Comparison of ENCODE assay signal across 8 cellular contexts in the genomic region with DNA sequence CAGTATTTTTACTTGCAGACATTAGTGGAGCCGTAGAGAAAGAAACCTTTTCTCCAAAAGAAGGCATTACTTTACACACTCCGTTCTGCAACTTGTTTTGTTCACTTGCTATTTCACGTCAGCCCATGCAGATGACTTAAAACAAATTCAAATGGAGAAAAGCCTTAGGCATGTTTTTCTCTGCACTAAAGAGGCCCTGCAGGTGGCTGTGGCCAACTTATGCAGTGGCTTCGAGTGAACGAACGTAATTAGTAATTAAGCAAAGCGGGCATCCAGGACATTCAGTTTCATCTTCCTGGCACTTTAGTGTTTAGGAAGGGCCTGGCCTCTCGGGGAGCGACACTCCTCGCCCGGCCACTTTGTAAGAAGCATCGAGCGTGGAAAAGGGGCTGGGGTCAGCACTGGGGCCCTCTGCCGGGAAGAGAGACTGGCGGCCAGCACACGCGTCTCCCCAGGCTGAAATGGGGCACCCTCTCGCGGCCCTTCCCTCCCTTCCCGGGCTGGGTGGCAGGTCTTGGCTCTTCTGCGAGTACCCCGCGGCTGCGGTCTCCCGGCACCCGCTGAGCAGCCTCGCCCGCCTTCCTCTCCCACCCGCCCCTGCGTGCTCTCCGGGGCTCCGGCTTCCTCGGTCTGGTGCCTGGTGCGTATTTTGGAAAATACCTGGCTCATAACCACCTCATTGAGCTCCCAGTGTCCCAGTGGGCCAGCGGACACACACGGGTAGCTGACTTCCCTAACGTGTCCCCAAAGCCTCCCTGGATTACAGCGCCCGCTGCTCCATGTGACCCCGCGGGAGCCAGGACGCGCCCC. TPM values are rescaled to one million over a fixed set of nuclear protein-coding genes. Genes with fewer than 3 reads are reported as not detected.
DNase-seq lines count a peak whose midpoint lies in the region; ATAC-seq and TF ChIP-seq lines count a peak whose summit lies in the region.

No MANE protein-coding gene starts in this region.

- ATAC-seq in HCT116 = peak; percentile 49
- ATAC-seq in stimulated activated naive CD8-positive, alpha-beta T cell treated with anti-CD3 and anti-CD28 coated beads, Interleukin-15, Interleukin-2, amounts not matched to agents 100 U/mL and 50 U/mL, for 24 hours = peak; percentile 41

- peak overlapping the region; percentile 95 for H3K27ac ChIP-seq in HCT116 (ENCODE audit: low read depth, low read length)
- peak overlapping the region; percentile 94 for H3K27ac ChIP-seq in MM.1S (ENCODE audit: low read length)
- peak overlapping the region; percentile 87 for H3K27ac ChIP-seq in mesendoderm (ENCODE audit: low read depth, low read length)

- RAD21 ChIA-PET in HCT116 (lab: Charles Lee; ENCODE audit: low non-redundant PET in 1 of 2, low total read pairs in 2 of 2, uncharacterized antibody in 2 of 2, unreplicated experiment in 2 of 2) = no interaction called here

- peak overlapping the region; percentile 86 for H2AFZ ChIP-seq in HCT116 (ENCODE audit: low read depth, low read length, poor library complexity, severe bottlenecking)
- peak overlapping the region; percentile 75 for H2AFZ ChIP-seq in MM.1S (ENCODE audit: low read length)

- H3K9ac ChIP-seq in HCT116 (ENCODE audit: low read length) (peak overlapping the region; percentile 81), MM.1S (ENCODE audit: low read length) (peak overlapping the region; percentile 88), mesendoderm (ENCODE audit: low read length) (peak overlapping the region; percentile 87)

- BruUV-seq in HCT116 (replicated peaks; lab: Mats Ljungman, UMichigan) = TSS peak; percentile 77

- CTCF ChIA-PET in HCT116 (lab: Charles Lee) = interaction anchor here (0.8 kb wide), 1 partner anchor 11 kb away, joined by 3 read pairs; no protein-coding TSS in a partner anchor

- POLR2A ChIA-PET in HCT116 (lab: Charles Lee) = no interaction called here

- intact Hi-C loops in HCT116 (cut with micrococcal nuclease) = no loop called here

- H3K4me3 ChIP-seq in HCT116 (replicated peaks in 1 of 2; ENCODE audit: low read depth in 1 of 2, low read length in 2 of 2) (peak overlapping the region; percentile 74 to 82), MM.1S (ENCODE audit: low read length) (peak overlapping the region; percentile 86), mesendoderm (ENCODE audit: low read length) (peak overlapping the region; percentile 72)

- H3K9me3 ChIP-seq in HCT116 (ENCODE audit: control insufficient read depth in 1 of 2, insufficient read depth in 1 of 2, low read depth in 1 of 2, low read length in 2 of 2) (no peaks in the 10 kb centered on the region), MM.1S (replicated peaks; ENCODE audit: insufficient read depth, low read length) (no peaks in the 10 kb centered on the region)

- H3K23ac ChIP-seq in mesendoderm (ENCODE audit: low read length) = no peak overlapping the region

- no peak overlapping the region for H4K8ac ChIP-seq in mesendoderm (ENCODE audit: low read depth, low read length)

- H3K4ac ChIP-seq in mesendoderm (ENCODE audit: low read depth, low read length) = no peak overlapping the region

- no peak overlapping the region for H4K5ac ChIP-seq in mesendoderm (ENCODE audit: low read length)

- H3K79me2 ChIP-seq in HCT116 (ENCODE audit: insufficient read depth, low read length) = peaks cover 7% of the 10 kb centered on the region
- no peaks in the 10 kb centered on the region for H3K79me2 ChIP-seq in MM.1S (ENCODE audit: low read length)
- no peaks in the 10 kb centered on the region for H3K79me2 ChIP-seq in mesendoderm (ENCODE audit: control insufficient read depth, insufficient read depth, low read length)

- no peak for TF ChIP-seq CTCF in HCT116 (IDR thresholded peaks at IDR 0.05 in 2 of 3, conservative IDR thresholded peaks at IDR 0.05 in 1 of 3; ENCODE audit: borderline replicate concordance in 1 of 3, insufficient read depth in 1 of 3, low read depth in 2 of 3, low read length in 2 of 3)
- no peak; the same call in 1 of the 2 replicates for TF ChIP-seq CTCF in MM.1S (IDR thresholded peaks at IDR 0.05; ENCODE audit: low read length)

- peaks cover 24% of the 10 kb centered on the region for H3F3A ChIP-seq in MM.1S (ENCODE audit: insufficient read depth, low read length)

- no CpG with 5 or more reads among the region's 43 CpGs for WGBS in mesendoderm (ENCODE audit: extremely low coverage, insufficient coverage, low lambda C conversion rate)

- no peak for TF ChIP-seq RAD21 in HCT116 (IDR thresholded peaks at IDR 0.05; ENCODE audit: low read depth)

- no peak overlapping the region for H2AK5ac ChIP-seq in mesendoderm (ENCODE audit: low read length)

- H3K4me2 ChIP-seq in HCT116 (ENCODE audit: low read length) (peak overlapping the region; percentile 76), MM.1S (ENCODE audit: low read depth, low read length) (peak overlapping the region; percentile 87), mesendoderm (ENCODE audit: low read length) (peak overlapping the region; percentile 85)

- DNase-seq in DMS53 (lab: John Stamatoyannopoulos, UW) = peak; percentile 75
- no peak for DNase-seq in DMS53 treated with DMSO at 0.1 percent for 48 hours (lab: John Stamatoyannopoulos, UW; ENCODE audit: unreplicated experiment)
- no peak for DNase-seq in HCT116 (ENCODE audit: low read depth, low spot score)
- peak; percentile 73 for DNase-seq in MM.1S
- peak; percentile 26 to 54 for DNase-seq in activated CD4-positive, alpha-beta T cell treated with anti-CD3 and anti-CD28 coated beads for 4 hours
- peak; percentile 30 for DNase-seq in effector CD4-positive, alpha-beta T cell
- peak; percentile 33 for DNase-seq in mesendoderm
- DNase-seq in stimulated activated naive CD8-positive, alpha-beta T cell treated with anti-CD3 and anti-CD28 coated beads, Interleukin-15, Interleukin-2, amounts not matched to agents 100 U/mL and 50 U/mL, for 24 hours = peak; percentile 56

- no peaks in the 10 kb centered on the region for H3K36me3 ChIP-seq in HCT116 (ENCODE audit: control insufficient read depth in 1 of 2, insufficient read depth in 2 of 2, low read length in 2 of 2)
- H3K36me3 ChIP-seq in MM.1S (replicated peaks; ENCODE audit: insufficient read depth, low read length) = no peaks in the 10 kb centered on the region
- H3K36me3 ChIP-seq in mesendoderm (ENCODE audit: control insufficient read depth, insufficient read depth, low read length) = no peaks in the 10 kb centered on the region

- TF ChIP-seq POLR2A in HCT116 (IDR thresholded peaks at IDR 0.05; ENCODE audit: borderline replicate concordance, extremely low read depth, insufficient read depth, insufficient read length) = no peak

- H3K9me2 ChIP-seq in HCT116 (ENCODE audit: insufficient read depth) (no peaks in the 10 kb centered on the region), MM.1S (replicated peaks; ENCODE audit: insufficient read depth, low read length) (no peaks in the 10 kb centered on the region)

- H2BK5ac ChIP-seq in mesendoderm (ENCODE audit: low read length) = no peak overlapping the region

- H2BK120ac ChIP-seq in mesendoderm (ENCODE audit: low read depth, low read length) = no peak overlapping the region

- H3K56ac ChIP-seq in mesendoderm (ENCODE audit: low read length) = peak overlapping the region; percentile 96

- no peaks in the 10 kb centered on the region for H4K20me1 ChIP-seq in HCT116 (ENCODE audit: insufficient read depth)
- H4K20me1 ChIP-seq in MM.1S (ENCODE audit: insufficient read depth, low read length) = no peaks in the 10 kb centered on the region

- H3K27me3 ChIP-seq in HCT116 (ENCODE audit: insufficient read depth, low read length) (no peaks in the 10 kb centered on the region), MM.1S (replicated peaks; ENCODE audit: insufficient read depth, low read length) (no peaks in the 10 kb centered on the region), mesendoderm (ENCODE audit: insufficient read depth, low read length, poor library complexity) (no peaks in the 10 kb centered on the region)

- H3K4me1 ChIP-seq in HCT116 (ENCODE audit: control insufficient read depth in 1 of 2, insufficient read depth in 2 of 2, low read length in 2 of 2) = peaks cover 7 to 14% of the 10 kb centered on the region in 2 experiments; a peak in 3 of 4 replicates
- H3K4me1 ChIP-seq in MM.1S (ENCODE audit: low read length) = peaks cover 14% of the 10 kb centered on the region
- no peaks in the 10 kb centered on the region for H3K4me1 ChIP-seq in mesendoderm (ENCODE audit: control insufficient read depth, low read depth, low read length)

- no peaks in the 10 kb centered on the region for H3K79me1 ChIP-seq in mesendoderm (ENCODE audit: low read length)

- no peak overlapping the region for H2BK15ac ChIP-seq in mesendoderm (replicated peaks; ENCODE audit: low read depth)

- H3K18ac ChIP-seq in mesendoderm (ENCODE audit: low read length) = peak overlapping the region; percentile 82

TF ChIP-seq in HCT116, 20 proteins besides CTCF, POLR2A, EP300 and RAD21:
- TF ChIP-seq, protein P1, sequence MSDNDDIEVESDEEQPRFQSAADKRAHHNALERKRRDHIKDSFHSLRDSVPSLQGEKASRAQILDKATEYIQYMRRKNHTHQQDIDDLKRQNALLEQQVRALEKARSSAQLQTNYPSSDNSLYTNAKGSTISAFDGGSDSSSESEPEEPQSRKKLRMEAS (IDR thresholded peaks at IDR 0.05) = peak; percentile 76; the same call in 1 of the 2 replicates
- TF ChIP-seq FOSL1 (IDR thresholded peaks at IDR 0.05; ENCODE audit: low read depth) = no peak

RNA-seq across cellular contexts. Expression of a gene that starts 0.7 kb away (rescaled TPM):
- total RNA-seq in HCT116 (2021; ENCODE audit: unreplicated experiment) = 8.6 TPM
- polyA plus RNA-seq in HCT116 (2012) = 2.2 and 2.9 TPM in 2 replicates
- 0.53 TPM for polyA plus RNA-seq in mesendoderm (2013, experiment 1 of 2)
- 0.50 TPM for polyA plus RNA-seq in mesendoderm (2013, experiment 2 of 2)

RNA-seq across cellular contexts. Expression of a gene that starts 36.6 kb away (rescaled TPM):
- 0.10 TPM for total RNA-seq in HCT116 (2021; ENCODE audit: unreplicated experiment)
- polyA plus RNA-seq in HCT116 (2012) = 0.05 and 0.12 TPM in 2 replicates
- polyA plus RNA-seq in mesendoderm (2013, experiment 1 of 2) = 9.3 TPM
- 9.3 TPM for polyA plus RNA-seq in mesendoderm (2013, experiment 2 of 2)

Comparison
In these comparisons a context has a peak if more than half of its experiments do, and no peak if none do; other contexts are left out.
1. DNase-seq: peak in DMS53 (single experiment), MM.1S (single experiment), activated CD4-positive, alpha-beta T cell treated with anti-CD3 and anti-CD28 coated beads for 4 hours (2 of 2), effector CD4-positive, alpha-beta T cell (single experiment), mesendoderm (single experiment) and stimulated activated naive CD8-positive, alpha-beta T cell treated with anti-CD3 and anti-CD28 coated beads, Interleukin-15, Interleukin-2, amounts not matched to agents 100 U/mL and 50 U/mL, for 24 hours (single experiment); none in DMS53 treated with DMSO at 0.1 percent for 48 hours (single experiment) and HCT116 (single experiment).
2. Peak in every context shown above with its lines, with median percentiles within 50 percentile points of each other: H3K27ac ChIP-seq, H3K4me2 ChIP-seq, H3K4me3 ChIP-seq and H3K9ac ChIP-seq.